In genomic region chr6:154865291-154865690, GRCh38 we compare ENCODE assay signal across 24 cellular contexts.
DNase-seq lines count a peak whose midpoint lies in the region; ATAC-seq and TF ChIP-seq lines count a peak whose summit lies in the region.
"Had no signal": no experiment of that assay in that cellular context is flagged by ENCODE, and none has a peak within 500 bp of the region (broad histone marks: within the 10 kb centered on the region; RNA-seq: fewer than 3 reads in every experiment).

No MANE protein-coding gene starts in this region.

- H3K14ac ChIP-seq in neuronal stem cell (ENCODE audit: low read length): no peak overlapping the region

- H3K18ac ChIP-seq in neuronal stem cell (ENCODE audit: low read length): no peak overlapping the region

- H3K4ac ChIP-seq in neuronal stem cell (ENCODE audit: low read length): no peak overlapping the region

- H3K27ac ChIP-seq in DND-41 (ENCODE audit: low read length) (peak overlapping the region; percentile 23; the same call in 1 of the 2 replicates), neuronal stem cell (replicated peaks; ENCODE audit: low read length) (no peak overlapping the region)
- H3K27ac ChIP-seq: KMS-11, Peyer's patch, SJSA1 had no signal

- no peaks in the 10 kb centered on the region for H3K27me3 Mint-ChIP-seq in neural crest cell (ENCODE audit: low read depth)
- H3K27me3 Mint-ChIP-seq: CD4-positive, CD25-positive, alpha-beta regulatory T cell; naive thymus-derived CD8-positive, alpha-beta T cell; type B pancreatic cell had no signal

- H3K27me3 ChIP-seq in DND-41 (ENCODE audit: insufficient read depth, low read length, poor library complexity): no peaks in the 10 kb centered on the region
- H3K27me3 ChIP-seq in neuronal stem cell (ENCODE audit: control insufficient read depth in 3 of 3, insufficient read depth in 3 of 3, low read depth in 1 of 3, low read length in 3 of 3): no peaks in the 10 kb centered on the region
- H3K27me3 ChIP-seq: Peyer's patch, SJSA1 had no signal

- no CpG with 5 or more reads among the region's 4 CpGs for WGBS in neuronal stem cell (ENCODE audit: extremely low coverage in 2 of 2, insufficient read length in 2 of 2, insufficient replicate concordance in 1 of 2), 2 donors

- H4K20me1 ChIP-seq in DND-41 (ENCODE audit: insufficient read depth, low read length): peaks cover 14% of the 10 kb centered on the region; the same call in 1 of the 2 replicates

- H2BK120ac ChIP-seq in neuronal stem cell (ENCODE audit: low read depth, low read length): no peak overlapping the region

- H2BK12ac ChIP-seq in neuronal stem cell (ENCODE audit: low read length): no peak overlapping the region

- no peaks in the 10 kb centered on the region for H3K9me3 Mint-ChIP-seq in neural crest cell
- H3K9me3 Mint-ChIP-seq: mesothelial cell of epicardium; naive thymus-derived CD8-positive, alpha-beta T cell; T-helper 1 cell treated with Interleukin-12 subunit alpha and Interleukin-12 subunit beta and Interleukin-4 antibody, amounts not matched to agents 30 μg/mL and 1 μg/mL, for 36 hours; type B pancreatic cell had no signal

- H3K36me3 Mint-ChIP-seq in neural crest cell (ENCODE audit: low read depth): no peaks in the 10 kb centered on the region
- H3K36me3 Mint-ChIP-seq: CD4-positive, CD25-positive, alpha-beta regulatory T cell; type B pancreatic cell had no signal

- H2AFZ ChIP-seq in DND-41 (ENCODE audit: low read depth, low read length) (no peak overlapping the region), neuronal stem cell (ENCODE audit: low read length) (no peak overlapping the region)

- H3K9me3 ChIP-seq in DND-41 (ENCODE audit: insufficient read depth, low read length, severe bottlenecking) (no peaks in the 10 kb centered on the region), neuronal stem cell (replicated peaks in 1 of 2; ENCODE audit: control insufficient read depth in 2 of 2, insufficient read depth in 1 of 2, low read depth in 1 of 2, low read length in 2 of 2) (no peaks in the 10 kb centered on the region)
- H3K9me3 ChIP-seq: Peyer's patch, SJSA1 had no signal

- H3K23ac ChIP-seq in neuronal stem cell (ENCODE audit: low read depth, low read length, poor library complexity): no peak overlapping the region

- H3K4me1 ChIP-seq in DND-41 (ENCODE audit: insufficient read depth, low read length) (no peaks in the 10 kb centered on the region; the same call in 1 of the 2 replicates), neuronal stem cell (ENCODE audit: control insufficient read depth in 2 of 2, insufficient read depth in 1 of 2, low read depth in 1 of 2, low read length in 2 of 2) (peaks cover 2 to 10% of the 10 kb centered on the region in 2 donors)
- H3K4me1 ChIP-seq: SJSA1 had no signal

- no peak overlapping the region for H2AK5ac ChIP-seq in neuronal stem cell (ENCODE audit: low read depth, low read length)

- in situ Hi-C loops in KBM-7 (cut with MboI; ENCODE audit: low pct_unique_long_range_greater_than_20kb, low sequenced_read_pairs): no loop called here

- DNase-seq in DND-41: no peak
- DNase-seq in KBM-7: peak; percentile 20
- DNase-seq in choroid plexus epithelial cell (ENCODE audit: low read depth): peak; percentile 72
- DNase-seq in neural crest cell (ENCODE audit: low read depth, low spot score): no peak
- no peak for DNase-seq in neuronal stem cell (ENCODE audit: low spot score)
- no peak for DNase-seq in DMS153 (lab: John Stamatoyannopoulos, UW)
- DNase-seq in KG1 (lab: John Stamatoyannopoulos, UW): no peak
- no peak for DNase-seq in activated T-cell treated with anti-CD3 and anti-CD28 coated beads, Interleukin-2, amount 50 U/mL, for 1 hour
- DNase-seq: activated CD4-positive, alpha-beta T cell treated with anti-CD3 and anti-CD28 coated beads for 1 hour; activated gamma-delta T cell; amygdala; central memory CD4-positive, alpha-beta T cell; naive thymus-derived CD8-positive, alpha-beta T cell; NCI-H1694 treated with DMSO at 0.1 percent for 48 hours; NCI-H526 treated with DMSO at 0.1 percent for 48 hours; Peyer's patch; posterior cingulate gyrus had no signal

- no peak overlapping the region for H4K8ac ChIP-seq in neuronal stem cell (ENCODE audit: low read depth, low read length)

- H3K79me1 ChIP-seq in neuronal stem cell (ENCODE audit: low read depth, low read length): no peaks in the 10 kb centered on the region

- H3K9ac ChIP-seq in DND-41 (ENCODE audit: low read depth, low read length) (no peak overlapping the region), neuronal stem cell (ENCODE audit: low read depth, low read length, poor library complexity) (no peak overlapping the region)
- H3K9ac ChIP-seq: KMS-11 had no signal

- H2BK5ac ChIP-seq in neuronal stem cell (ENCODE audit: low read length): no peak overlapping the region

- H3K4me3 Mint-ChIP-seq in neural crest cell: no peak overlapping the region
- H3K4me3 Mint-ChIP-seq: CD4-positive, CD25-positive, alpha-beta regulatory T cell; mesothelial cell of epicardium; naive thymus-derived CD8-positive, alpha-beta T cell; T-helper 1 cell treated with Interleukin-12 subunit alpha and Interleukin-12 subunit beta and Interleukin-4 antibody, amounts not matched to agents 30 μg/mL and 1 μg/mL, for 36 hours; type B pancreatic cell had no signal

- TF ChIP-seq CTCF in DND-41 (IDR thresholded peaks at IDR 0.05; ENCODE audit: borderline replicate concordance, extremely low read depth, low read length, poor library complexity, severe bottlenecking) (no peak), choroid plexus epithelial cell (conservative IDR thresholded peaks at IDR 0.05; ENCODE audit: low read depth, low read length) (no peak), neural crest cell (conservative IDR thresholded peaks at IDR 0.05) (no peak)

- H3K4me1 Mint-ChIP-seq in neural crest cell: peaks cover 29% of the 10 kb centered on the region

- H3K27ac Mint-ChIP-seq in neural crest cell (ENCODE audit: unreplicated experiment): peak overlapping the region; percentile 57
- H3K27ac Mint-ChIP-seq: CD4-positive, CD25-positive, alpha-beta regulatory T cell; mesothelial cell of epicardium; T-helper 1 cell treated with Interleukin-12 subunit alpha and Interleukin-12 subunit beta and Interleukin-4 antibody, amounts not matched to agents 30 μg/mL and 1 μg/mL, for 36 hours; type B pancreatic cell had no signal

- 0 out of 3 replicates have a peak, but pooled peaks have one; percentile 40 for ATAC-seq in DND-41 (ENCODE audit: insufficient read depth, low read depth)
- ATAC-seq: left lobe of liver; naive thymus-derived CD8-positive, alpha-beta T cell had no signal

- no peak overlapping the region for H4K91ac ChIP-seq in neuronal stem cell (ENCODE audit: low read depth, low read length, poor library complexity)

- no peak overlapping the region for H3K4me3 ChIP-seq in DND-41 (ENCODE audit: low read depth in 1 of 2, low read length in 2 of 2)
- H3K4me3 ChIP-seq in choroid plexus epithelial cell (ENCODE audit: low read depth, low read length): no peak overlapping the region
- no peak overlapping the region for H3K4me3 ChIP-seq in neuronal stem cell (ENCODE audit: low read length in 2 of 2)
- H3K4me3 ChIP-seq: Peyer's patch, SJSA1 had no signal

- peaks cover 5% of the 10 kb centered on the region; the same call in 1 of the 2 replicates for H3K36me3 ChIP-seq in DND-41 (ENCODE audit: insufficient read depth, low read length)
- peaks cover 0 to 12% of the 10 kb centered on the region in 2 donors for H3K36me3 ChIP-seq in neuronal stem cell (replicated peaks in 1 of 2; ENCODE audit: control insufficient read depth in 2 of 2, insufficient read depth in 2 of 2, low read length in 2 of 2)
- H3K36me3 ChIP-seq: Peyer's patch had no signal

- H3K79me2 ChIP-seq in DND-41 (ENCODE audit: insufficient read depth, low read length): peaks cover 7% of the 10 kb centered on the region; the same call in 1 of the 2 replicates

- H2BK15ac ChIP-seq in neuronal stem cell (ENCODE audit: low read length): no peak overlapping the region

- H3K4me2 ChIP-seq in DND-41 (ENCODE audit: insufficient read depth, low read length): no peak overlapping the region
- H3K4me2 ChIP-seq in neuronal stem cell (ENCODE audit: insufficient read depth, low read length, poor library complexity, severe bottlenecking): no peak overlapping the region
- H3K4me2 ChIP-seq: KMS-11 had no signal

Comparison
In these comparisons a context has a peak if more than half of its experiments do, and no peak if none do; other contexts are left out.
1. DNase-seq: peak in KBM-7 (single experiment) and choroid plexus epithelial cell (single experiment); none in DND-41 (single experiment), neural crest cell (single experiment), neuronal stem cell (single experiment), DMS153 (single experiment), KG1 (single experiment) and activated T-cell treated with anti-CD3 and anti-CD28 coated beads, Interleukin-2, amount 50 U/mL, for 1 hour (single experiment).